23 cellular contexts compared by ENCODE assay signal in genomic region chr6:89955364-89955763, GRCh38.
DNase-seq lines count a peak whose midpoint lies in the region; ATAC-seq and TF ChIP-seq lines count a peak whose summit lies in the region.
"Had no signal": no experiment of that assay in that cellular context is flagged by ENCODE, and none has a peak within 500 bp of the region (broad histone marks: within the 10 kb centered on the region; RNA-seq: fewer than 3 reads in every experiment).

No MANE protein-coding gene starts in this region.

- H4K8ac ChIP-seq in mesendoderm (ENCODE audit: low read depth, low read length): no peak overlapping the region

- H4K5ac ChIP-seq in mesendoderm (ENCODE audit: low read length): no peak overlapping the region

- H3K4me2 ChIP-seq in mesendoderm (ENCODE audit: low read length): no peak overlapping the region
- H3K4me2 ChIP-seq: KMS-11 had no signal

- H3K9me3 Mint-ChIP-seq in activated naive CD4-positive, alpha-beta T cell treated with anti-CD3 and anti-CD28 coated beads, Interleukin-2, amount 50 U/mL, for 24 hours: no peaks in the 10 kb centered on the region
- H3K9me3 Mint-ChIP-seq in central memory CD8-positive, alpha-beta T cell: no peaks in the 10 kb centered on the region

- no peak overlapping the region for H3K27ac ChIP-seq in mesendoderm (ENCODE audit: low read depth, low read length)
- H3K27ac ChIP-seq: adrenal gland, brain microvascular endothelial cell, esophagus muscularis mucosa, gastrocnemius medialis, KMS-11, neutrophil, psoas muscle, SK-N-MC had no signal

- H2AK5ac ChIP-seq in mesendoderm (ENCODE audit: low read length): no peak overlapping the region

- H3K4ac ChIP-seq in mesendoderm (ENCODE audit: low read depth, low read length): no peak overlapping the region

- H3K4me1 Mint-ChIP-seq in activated naive CD4-positive, alpha-beta T cell treated with anti-CD3 and anti-CD28 coated beads, Interleukin-2, amount 50 U/mL, for 24 hours: peaks cover 90% of the 10 kb centered on the region
- peaks cover 37% of the 10 kb centered on the region for H3K4me1 Mint-ChIP-seq in T-helper 17 cell
- H3K4me1 Mint-ChIP-seq in central memory CD8-positive, alpha-beta T cell: peaks cover 66% of the 10 kb centered on the region

- no peaks in the 10 kb centered on the region for H3K27me3 Mint-ChIP-seq in activated naive CD4-positive, alpha-beta T cell treated with anti-CD3 and anti-CD28 coated beads, Interleukin-2, amount 50 U/mL, for 24 hours
- H3K27me3 Mint-ChIP-seq in T-helper 17 cell: no peaks in the 10 kb centered on the region
- H3K27me3 Mint-ChIP-seq in central memory CD8-positive, alpha-beta T cell: no peaks in the 10 kb centered on the region

- H2BK15ac ChIP-seq in mesendoderm (replicated peaks; ENCODE audit: low read depth): no peak overlapping the region

- no peaks in the 10 kb centered on the region for H3K79me2 ChIP-seq in mesendoderm (ENCODE audit: control insufficient read depth, insufficient read depth, low read length)

- no peak overlapping the region for H3K56ac ChIP-seq in mesendoderm (ENCODE audit: low read length)

- no peaks in the 10 kb centered on the region for H3K79me1 ChIP-seq in mesendoderm (ENCODE audit: low read length)

- no CpG with 5 or more reads among the region's 5 CpGs for WGBS in mesendoderm (ENCODE audit: extremely low coverage, insufficient coverage, low lambda C conversion rate)

- H3K27me3 ChIP-seq in mesendoderm (ENCODE audit: insufficient read depth, low read length, poor library complexity): no peaks in the 10 kb centered on the region
- H3K27me3 ChIP-seq: adrenal gland, brain microvascular endothelial cell, esophagus muscularis mucosa, gastrocnemius medialis had no signal

- H3K27ac Mint-ChIP-seq in activated naive CD4-positive, alpha-beta T cell treated with anti-CD3 and anti-CD28 coated beads, Interleukin-2, amount 50 U/mL, for 24 hours: peak overlapping the region; percentile 82
- H3K27ac Mint-ChIP-seq in T-helper 17 cell: peak overlapping the region; percentile 14
- H3K27ac Mint-ChIP-seq in central memory CD8-positive, alpha-beta T cell (ENCODE audit: low read depth): peak overlapping the region; percentile 2

- peak overlapping the region; percentile 27 for H3K4me3 Mint-ChIP-seq in activated naive CD4-positive, alpha-beta T cell treated with anti-CD3 and anti-CD28 coated beads, Interleukin-2, amount 50 U/mL, for 24 hours
- H3K4me3 Mint-ChIP-seq in T-helper 17 cell: no peak overlapping the region
- no peak overlapping the region for H3K4me3 Mint-ChIP-seq in central memory CD8-positive, alpha-beta T cell

- no peaks in the 10 kb centered on the region for H3K9me3 ChIP-seq in T-helper 17 cell (ENCODE audit: control insufficient read depth, low read length, poor library complexity, severe bottlenecking)
- H3K9me3 ChIP-seq: adrenal gland, esophagus muscularis mucosa, gastrocnemius medialis, neutrophil, psoas muscle had no signal

- no peak overlapping the region for H3K23ac ChIP-seq in mesendoderm (ENCODE audit: low read length)

- H3K36me3 Mint-ChIP-seq in activated naive CD4-positive, alpha-beta T cell treated with anti-CD3 and anti-CD28 coated beads, Interleukin-2, amount 50 U/mL, for 24 hours: peaks cover 29% of the 10 kb centered on the region
- H3K36me3 Mint-ChIP-seq in T-helper 17 cell (ENCODE audit: low read depth): peaks cover 4% of the 10 kb centered on the region
- peaks cover 7% of the 10 kb centered on the region for H3K36me3 Mint-ChIP-seq in central memory CD8-positive, alpha-beta T cell (ENCODE audit: insufficient read depth)

- no peak overlapping the region for H3K9ac ChIP-seq in mesendoderm (ENCODE audit: low read length)
- H3K9ac ChIP-seq: KMS-11 had no signal

- H2BK120ac ChIP-seq in mesendoderm (ENCODE audit: low read depth, low read length): no peak overlapping the region

- H2BK5ac ChIP-seq in mesendoderm (ENCODE audit: low read length): no peak overlapping the region

- ATAC-seq in T-helper 17 cell (no peak), SK-N-SH treated with all-trans-retinoic acid at 6 μM for 48 hours (no peak), HG02884 (IDR thresholded peaks at IDR 0.05; ENCODE audit: unreplicated experiment) (no peak)
- ATAC-seq in central memory CD8-positive, alpha-beta T cell (replicated peaks; ENCODE audit: extremely low read depth, poor library complexity, severe bottlenecking): no peak
- ATAC-seq: gastrocnemius medialis had no signal

- H3K18ac ChIP-seq in mesendoderm (ENCODE audit: low read length): no peak overlapping the region

- DNase-seq in activated naive CD4-positive, alpha-beta T cell treated with anti-CD3 and anti-CD28 coated beads, Interleukin-2, amount 50 U/mL, for 16 hours: no peak
- DNase-seq in T-helper 17 cell: no peak
- no peak for DNase-seq in central memory CD8-positive, alpha-beta T cell (ENCODE audit: low spot score in 2 of 2)
- DNase-seq in mesendoderm: no peak
- DNase-seq: activated CD4-positive, CD25-positive, alpha-beta regulatory T cell treated with anti-CD3 and anti-CD28 coated beads, Interleukin-2, amount 50 U/mL, for 72 hours; activated T-cell treated with anti-CD3 and anti-CD28 coated beads for 4 hours; adrenal gland; brain microvascular endothelial cell; effector memory CD4-positive, alpha-beta T cell; gastrocnemius medialis; hypothalamus; islet precursor cell; NCI-H1694; NCI-H2171; NCI-H526 treated with DMSO at 0.1 percent for 48 hours; psoas muscle had no signal

- no peaks in the 10 kb centered on the region for H3K36me3 ChIP-seq in mesendoderm (ENCODE audit: control insufficient read depth, insufficient read depth, low read length)
- H3K36me3 ChIP-seq: adrenal gland, brain microvascular endothelial cell, neutrophil had no signal

- H3K4me1 ChIP-seq in mesendoderm (ENCODE audit: control insufficient read depth, low read depth, low read length): no peaks in the 10 kb centered on the region
- H3K4me1 ChIP-seq: adrenal gland, esophagus muscularis mucosa, gastrocnemius medialis had no signal

- no peak overlapping the region for H3K4me3 ChIP-seq in mesendoderm (ENCODE audit: low read length)
- H3K4me3 ChIP-seq: adrenal gland, esophagus muscularis mucosa, gastrocnemius medialis, psoas muscle, SK-N-MC had no signal

TF ChIP-seq in SK-N-SH treated with all-trans-retinoic acid at 6 μM for 48 hours, 23 proteins besides CTCF, POLR2A, EP300 and RAD21 (continues in another document):
- TF ChIP-seq TCF4 (CRISPR knock-in tag; IDR thresholded peaks at IDR 0.05; ENCODE audit: borderline replicate concordance) (no peak), ARNTL (CRISPR knock-in tag; IDR thresholded peaks at IDR 0.05; ENCODE audit: borderline replicate concordance, low read depth) (no peak), CSDC2 (CRISPR knock-in tag; IDR thresholded peaks at IDR 0.05) (no peak), GLIS3 (CRISPR knock-in tag; IDR thresholded peaks at IDR 0.05) (no peak), ZFP30 (CRISPR knock-in tag; IDR thresholded peaks at IDR 0.05) (no peak), ZNF8 (CRISPR knock-in tag; IDR thresholded peaks at IDR 0.05) (no peak), PPARA (CRISPR knock-in tag; IDR thresholded peaks at IDR 0.05; ENCODE audit: borderline replicate concordance) (no peak), OSR1 (CRISPR knock-in tag; IDR thresholded peaks at IDR 0.05) (no peak), CREB5 (CRISPR knock-in tag; IDR thresholded peaks at IDR 0.05; ENCODE audit: low read depth) (no peak), RARB (CRISPR knock-in tag; IDR thresholded peaks at IDR 0.05) (no peak), ISL1 (CRISPR knock-in tag; IDR thresholded peaks at IDR 0.05) (no peak), BACH2 (CRISPR knock-in tag; IDR thresholded peaks at IDR 0.05; ENCODE audit: borderline replicate concordance) (no peak), POU6F1 (CRISPR knock-in tag; IDR thresholded peaks at IDR 0.05; ENCODE audit: borderline replicate concordance, low read depth) (no peak)

Comparison
In these comparisons a context has a peak if more than half of its experiments do, and no peak if none do; other contexts are left out.
1. H3K27ac Mint-ChIP-seq: peak in every context shown above with its lines; median percentile 82 in activated naive CD4-positive, alpha-beta T cell treated with anti-CD3 and anti-CD28 coated beads, Interleukin-2, amount 50 U/mL, for 24 hours; 14 in T-helper 17 cell; 2 in central memory CD8-positive, alpha-beta T cell.